ENCODE assay signal across 10 cellular contexts in the genomic region with DNA sequence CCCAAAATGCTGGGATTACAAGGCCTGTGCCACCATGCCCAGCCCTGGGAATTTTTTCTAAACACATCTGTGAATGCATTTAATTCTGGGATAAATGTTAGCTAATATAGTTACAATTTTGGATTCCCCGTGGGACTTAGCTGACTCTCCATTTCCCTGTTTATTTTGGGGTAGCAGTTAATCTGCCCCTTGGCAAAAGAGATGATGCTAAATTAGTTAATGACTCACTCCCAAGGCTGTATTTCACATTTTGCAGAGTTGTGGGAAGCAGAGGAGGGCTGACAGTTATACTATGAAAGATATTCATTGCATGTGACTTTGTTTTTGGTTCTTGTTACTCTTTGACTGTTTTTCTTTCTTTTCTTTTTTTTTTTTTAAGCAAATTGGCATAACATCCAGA.
DNase-seq lines count a peak whose midpoint lies in the region; TF ChIP-seq lines count a peak whose summit lies in the region.
"Had no signal": no experiment of that assay in that cellular context is flagged by ENCODE, and none has a peak within 500 bp of the region (broad histone marks: within the 10 kb centered on the region; RNA-seq: fewer than 3 reads in every experiment).

No MANE protein-coding gene starts in this region.

- peak overlapping the region; percentile 85 for H3K4me2 ChIP-seq in SU-DHL-6 (ENCODE audit: low read depth, low read length, poor library complexity, severe bottlenecking)

- peaks cover 84% of the 10 kb centered on the region for H3K4me1 Mint-ChIP-seq in activated naive CD4-positive, alpha-beta T cell treated with anti-CD3 and anti-CD28 coated beads, Interleukin-2, amount 10 ng/mL, durations not matched to agents 7 days and 5 days

- no peaks in the 10 kb centered on the region for H3K9me3 Mint-ChIP-seq in activated naive CD4-positive, alpha-beta T cell treated with anti-CD3 and anti-CD28 coated beads, Interleukin-2, amount 10 ng/mL, durations not matched to agents 7 days and 5 days

- H3K27me3 ChIP-seq in SU-DHL-6 (ENCODE audit: low read length) (no peaks in the 10 kb centered on the region), tibial artery (no peaks in the 10 kb centered on the region)
- H3K27me3 ChIP-seq: spleen had no signal

- H3K27ac Mint-ChIP-seq in activated naive CD4-positive, alpha-beta T cell treated with anti-CD3 and anti-CD28 coated beads, Interleukin-2, amount 10 ng/mL, durations not matched to agents 7 days and 5 days = peak overlapping the region; percentile 78

- intact Hi-C loops in tibial artery (cut with DNase I; ENCODE audit: low total_unique reads) = no loop called here
- intact Hi-C loops in posterior cingulate gyrus (cut with DNase I) = loop anchor here (2.0 kb wide), 1 partner anchor 23 kb away; the partner anchor contains the start of gene MOB1A

- DNase-seq in activated naive CD4-positive, alpha-beta T cell treated with anti-CD3 and anti-CD28 coated beads, Interleukin-2, amount 10 ng/mL, durations not matched to agents 7 days and 5 days = no peak
- DNase-seq in activated naive CD4-positive, alpha-beta T cell (lab: John Stamatoyannopoulos, UW) = no peak
- peak; percentile 52 for DNase-seq in fibroblast of pulmonary artery (ENCODE audit: low read depth)
- DNase-seq in tibial artery = peak in 1 of 2 donors; percentile 44
- no peak for DNase-seq in posterior cingulate gyrus
- DNase-seq in GDM1 (lab: John Stamatoyannopoulos, UW) = no peak
- no peak for DNase-seq in cerebellar nuclear complex (lab: John Stamatoyannopoulos, UW)
- DNase-seq: spleen, trophoblast cell had no signal

- H3K4me3 Mint-ChIP-seq in activated naive CD4-positive, alpha-beta T cell treated with anti-CD3 and anti-CD28 coated beads, Interleukin-2, amount 10 ng/mL, durations not matched to agents 7 days and 5 days = peak overlapping the region; percentile 39

- H3K27ac ChIP-seq in SU-DHL-6 (ENCODE audit: low read depth, low read length) (no peak overlapping the region), tibial artery (peak overlapping the region; percentile 95 to 97)

- CTCF ChIA-PET in activated naive CD4-positive, alpha-beta T cell treated with anti-CD3 and anti-CD28 coated beads, Interleukin-2, amount 10 ng/mL, durations not matched to agents 7 days and 5 days (lab: Charles Lee) = no interaction called here

- H3F3A ChIP-seq in SU-DHL-6 (ENCODE audit: insufficient read depth) = peaks cover 4% of the 10 kb centered on the region; the same call in 1 of the 2 replicates

- peaks cover 28% of the 10 kb centered on the region for H4K20me1 ChIP-seq in SU-DHL-6 (ENCODE audit: low read depth, low read length)

- H3K9me2 ChIP-seq in SU-DHL-6 (replicated peaks; ENCODE audit: insufficient read depth, low read length) = no peaks in the 10 kb centered on the region

- H3K4me3 ChIP-seq in SU-DHL-6 (ENCODE audit: insufficient read depth, low read length, poor library complexity, severe bottlenecking) = no peak overlapping the region
- H3K4me3 ChIP-seq in fibroblast of pulmonary artery (replicated peaks; ENCODE audit: low read depth, low read length) = peak overlapping the region; percentile 77
- peak overlapping the region; percentile 91 to 97 for H3K4me3 ChIP-seq in tibial artery

- H3K36me3 ChIP-seq in SU-DHL-6 (ENCODE audit: low read length) (peaks cover 12% of the 10 kb centered on the region; the same call in 1 of the 2 replicates), tibial artery (peaks cover 0 to 4% (median 1%) of the 10 kb centered on the region in 3 donors)

- H3K27me3 Mint-ChIP-seq in activated naive CD4-positive, alpha-beta T cell treated with anti-CD3 and anti-CD28 coated beads, Interleukin-2, amount 10 ng/mL, durations not matched to agents 7 days and 5 days = peaks cover 6% of the 10 kb centered on the region

- no peak overlapping the region for H3K9ac ChIP-seq in SU-DHL-6 (ENCODE audit: low read length)

- no peak overlapping the region for H2AFZ ChIP-seq in SU-DHL-6 (ENCODE audit: low read depth, low read length, severe bottlenecking)

- peaks cover 80% of the 10 kb centered on the region for H3K79me2 ChIP-seq in SU-DHL-6 (ENCODE audit: insufficient read depth, low read length)

- peaks cover 0 to 69% (median 58%) of the 10 kb centered on the region in 4 donors for H3K4me1 ChIP-seq in tibial artery

- H3K36me3 Mint-ChIP-seq in activated naive CD4-positive, alpha-beta T cell treated with anti-CD3 and anti-CD28 coated beads, Interleukin-2, amount 10 ng/mL, durations not matched to agents 7 days and 5 days = peaks cover 50% of the 10 kb centered on the region

- no peak for TF ChIP-seq CTCF in SU-DHL-6 (IDR thresholded peaks at IDR 0.05; ENCODE audit: insufficient read depth, low read length, poor library complexity, severe bottlenecking)
- TF ChIP-seq CTCF in fibroblast of pulmonary artery (IDR thresholded peaks at IDR 0.05; ENCODE audit: low read length, missing control alignments) = no peak
- no peak for TF ChIP-seq CTCF in tibial artery (IDR thresholded peaks at IDR 0.05)

- H3K9me3 ChIP-seq in SU-DHL-6 (ENCODE audit: insufficient read depth, low read length) (no peaks in the 10 kb centered on the region), tibial artery (no peaks in the 10 kb centered on the region)
- H3K9me3 ChIP-seq: spleen had no signal
